In genomic region chr1:89259283-89259971, GRCh38 we compare ENCODE assay signal across 11 cellular contexts.
DNase-seq lines count a peak whose midpoint lies in the region; ATAC-seq lines count a peak whose summit lies in the region.
"Had no signal": no experiment of that assay in that cellular context is flagged by ENCODE, and none has a peak within 500 bp of the region (broad histone marks: within the 10 kb centered on the region; RNA-seq: fewer than 3 reads in every experiment).

No MANE protein-coding gene starts in this region.

- DNase-seq in NK-92 treated with Interleukin-12 subunit alpha and Interleukin-12 subunit beta, amount 100 ng/mL, for 24 hours (lab: John Stamatoyannopoulos, UW) = peak; percentile 81
- DNase-seq in NK-92 (lab: John Stamatoyannopoulos, UW; ENCODE audit: unreplicated experiment) = no peak
- DNase-seq in activated naive CD8-positive, alpha-beta T cell treated with anti-CD3 and anti-CD28 coated beads, Interleukin-2, amount 50 U/mL, for 24 hours = peak; percentile 64
- DNase-seq in stimulated activated CD8-positive, alpha-beta memory T cell treated with anti-CD3 and anti-CD28 coated beads, Interleukin-4, amount 100 ng/mL, for 24 hours (ENCODE audit: low read depth) = peak; percentile 37
- DNase-seq: HCEC 1CT, PC-3, stomach had no signal

- H3K36me3 Mint-ChIP-seq in activated naive CD8-positive, alpha-beta T cell treated with anti-CD3 and anti-CD28 coated beads, Interleukin-2, amount 50 U/mL, for 24 hours (ENCODE audit: low read depth) = peaks cover 83% of the 10 kb centered on the region

- peaks cover 13% of the 10 kb centered on the region for H3K9me3 Mint-ChIP-seq in activated naive CD8-positive, alpha-beta T cell treated with anti-CD3 and anti-CD28 coated beads, Interleukin-2, amount 50 U/mL, for 24 hours

- peaks cover 71% of the 10 kb centered on the region for H3K4me1 Mint-ChIP-seq in activated naive CD8-positive, alpha-beta T cell treated with anti-CD3 and anti-CD28 coated beads, Interleukin-2, amount 50 U/mL, for 24 hours

- H3K27ac Mint-ChIP-seq in activated naive CD8-positive, alpha-beta T cell treated with anti-CD3 and anti-CD28 coated beads, Interleukin-2, amount 50 U/mL, for 24 hours = peak overlapping the region; percentile 85

- H3K4me3 Mint-ChIP-seq in activated naive CD8-positive, alpha-beta T cell treated with anti-CD3 and anti-CD28 coated beads, Interleukin-2, amount 50 U/mL, for 24 hours = peak overlapping the region; percentile 60

- no peaks in the 10 kb centered on the region for H3K27me3 Mint-ChIP-seq in activated naive CD8-positive, alpha-beta T cell treated with anti-CD3 and anti-CD28 coated beads, Interleukin-2, amount 50 U/mL, for 24 hours

- peak; percentile 39 to 56 for ATAC-seq in activated CD4-positive, CD25-positive, alpha-beta regulatory T cell treated with anti-CD3 and anti-CD28 coated beads, Interleukin-2, amount 50 U/mL, for 24 hours
- ATAC-seq in activated naive CD8-positive, alpha-beta T cell treated with anti-CD3 and anti-CD28 coated beads, Interleukin-2, amount 50 U/mL, for 24 hours = peak; percentile 83
- ATAC-seq in HG03159 (IDR thresholded peaks at IDR 0.05; ENCODE audit: unreplicated experiment) = no peak
- no peak for ATAC-seq in HG03442 (IDR thresholded peaks at IDR 0.05; ENCODE audit: unreplicated experiment)
- ATAC-seq in GM21447 (IDR thresholded peaks at IDR 0.05; ENCODE audit: unreplicated experiment) = no peak
- ATAC-seq: PC-3 had no signal

Comparison
In these comparisons a context has a peak if more than half of its experiments do, and no peak if none do; other contexts are left out.
1. ATAC-seq: peak in activated CD4-positive, CD25-positive, alpha-beta regulatory T cell treated with anti-CD3 and anti-CD28 coated beads, Interleukin-2, amount 50 U/mL, for 24 hours (2 of 2) and activated naive CD8-positive, alpha-beta T cell treated with anti-CD3 and anti-CD28 coated beads, Interleukin-2, amount 50 U/mL, for 24 hours (single experiment); none in HG03159 (single experiment), HG03442 (single experiment) and GM21447 (single experiment).